Comparison of ENCODE assay signal across 1 cellular context in the genomic region with DNA sequence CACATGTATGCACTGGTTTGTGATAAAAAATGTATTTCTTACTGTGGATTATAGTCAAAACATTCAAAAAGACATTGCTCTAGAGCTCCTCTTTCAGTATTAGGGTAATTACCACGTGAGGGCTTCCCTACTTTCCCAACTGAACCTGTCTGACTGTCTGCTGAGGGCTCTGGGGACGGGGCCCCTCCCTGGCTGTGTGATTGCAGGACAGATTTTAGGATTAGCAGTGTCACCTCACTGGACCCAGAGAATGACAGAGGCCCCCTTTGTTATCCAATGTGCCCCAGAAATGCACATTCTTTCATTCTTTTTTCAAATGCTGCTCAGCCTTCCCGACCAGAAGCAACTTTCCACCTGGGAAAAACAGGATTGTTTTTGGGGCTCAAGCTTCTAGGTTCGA.
TF ChIP-seq lines count a peak whose summit lies in the region.

No MANE protein-coding gene starts in this region.

TF ChIP-seq in WTC11, 78 proteins besides CTCF, POLR2A, EP300 and RAD21:
- TF ChIP-seq, protein P1, sequence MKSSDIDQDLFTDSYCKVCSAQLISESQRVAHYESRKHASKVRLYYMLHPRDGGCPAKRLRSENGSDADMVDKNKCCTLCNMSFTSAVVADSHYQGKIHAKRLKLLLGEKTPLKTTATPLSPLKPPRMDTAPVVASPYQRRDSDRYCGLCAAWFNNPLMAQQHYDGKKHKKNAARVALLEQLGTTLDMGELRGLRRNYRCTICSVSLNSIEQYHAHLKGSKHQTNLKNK (CRISPR knock-in tag; IDR thresholded peaks at IDR 0.05): no peak
- TF ChIP-seq ZNF263 (CRISPR knock-in tag; IDR thresholded peaks at IDR 0.05; ENCODE audit: low read depth) (no peak), CREM (CRISPR knock-in tag; IDR thresholded peaks at IDR 0.05) (no peak), ELF4 (CRISPR knock-in tag; IDR thresholded peaks at IDR 0.05; ENCODE audit: low read depth) (no peak), E2F4 (CRISPR knock-in tag; IDR thresholded peaks at IDR 0.05; ENCODE audit: borderline replicate concordance, low read depth) (no peak), RORB (CRISPR knock-in tag; IDR thresholded peaks at IDR 0.05) (no peak), RELA (CRISPR knock-in tag; IDR thresholded peaks at IDR 0.05; ENCODE audit: borderline replicate concordance) (no peak), SP1 (CRISPR knock-in tag; conservative IDR thresholded peaks at IDR 0.05) (no peak), ZNF512 (CRISPR knock-in tag; IDR thresholded peaks at IDR 0.05; ENCODE audit: borderline replicate concordance) (no peak), PRDM15 (CRISPR knock-in tag; IDR thresholded peaks at IDR 0.05) (no peak), ETV6 (CRISPR knock-in tag; IDR thresholded peaks at IDR 0.05) (no peak)
